ENCODE assay signal across 18 cellular contexts in genomic region chr18:24033644-24034412, GRCh38. TPM values are rescaled to one million over a fixed set of nuclear protein-coding genes. Genes with fewer than 3 reads are reported as not detected.
DNase-seq lines count a peak whose midpoint lies in the region; ATAC-seq and TF ChIP-seq lines count a peak whose summit lies in the region.
"Had no signal": no experiment of that assay in that cellular context is flagged by ENCODE, and none has a peak within 500 bp of the region (broad histone marks: within the 10 kb centered on the region; RNA-seq: fewer than 3 reads in every experiment).

No MANE protein-coding gene starts in this region.

- H3K9me3 ChIP-seq in BE2C, result no peaks in the 10 kb centered on the region
- H3K9me3 ChIP-seq: esophagus muscularis mucosa, ovary had no signal

- no peak overlapping the region for H3K4me3 ChIP-seq in BE2C (ENCODE audit: low read depth, low read length)
- H3K4me3 ChIP-seq: dorsolateral prefrontal cortex, esophagus muscularis mucosa, ovary had no signal

- peaks cover 5% of the 10 kb centered on the region for H3K36me3 Mint-ChIP-seq in activated CD4-positive, alpha-beta memory T cell treated with anti-CD3 and anti-CD28 coated beads for 36 hours
- H3K36me3 Mint-ChIP-seq in activated CD4-positive, alpha-beta memory T cell treated with anti-CD3 and anti-CD28 coated beads, Interleukin-2, amount 10 ng/mL, durations not matched to agents 7 days and 5 days (ENCODE audit: low read depth), result peaks cover 48% of the 10 kb centered on the region
- H3K36me3 Mint-ChIP-seq in Calu3 (ENCODE audit: insufficient read depth, unreplicated experiment), result no peaks in the 10 kb centered on the region
- peaks cover 21% of the 10 kb centered on the region for H3K36me3 Mint-ChIP-seq in activated T-helper 17 cell treated with anti-CD3 and anti-CD28 coated beads, Interleukin-2, amount 50 U/mL, for 72 hours (ENCODE audit: low read depth)
- H3K36me3 Mint-ChIP-seq in naive B cell, result peaks cover 12 to 16% of the 10 kb centered on the region in 2 donors

- CTCF ChIA-PET in activated CD4-positive, alpha-beta memory T cell treated with anti-CD3 and anti-CD28 coated beads for 36 hours (lab: Charles Lee), result interaction anchor here (0.9 kb wide), 1 partner anchor 9 kb away, joined by 3 read pairs; no protein-coding TSS in a partner anchor
- CTCF ChIA-PET in activated CD4-positive, alpha-beta memory T cell treated with anti-CD3 and anti-CD28 coated beads, Interleukin-2, amount 10 ng/mL, durations not matched to agents 7 days and 5 days (lab: Charles Lee), result no interaction called here
- CTCF ChIA-PET in Calu3 (lab: Charles Lee), result no interaction called here

- BruUV-seq in Calu3 (replicated peaks; lab: Mats Ljungman, UMichigan), result no TSS peak

- no peak overlapping the region for H3K4me3 Mint-ChIP-seq in activated CD4-positive, alpha-beta memory T cell treated with anti-CD3 and anti-CD28 coated beads for 36 hours
- no peak overlapping the region for H3K4me3 Mint-ChIP-seq in activated CD4-positive, alpha-beta memory T cell treated with anti-CD3 and anti-CD28 coated beads, Interleukin-2, amount 10 ng/mL, durations not matched to agents 7 days and 5 days
- H3K4me3 Mint-ChIP-seq in Calu3 (ENCODE audit: low read depth, unreplicated experiment) (no peak overlapping the region), naive B cell (no peak overlapping the region)
- peak overlapping the region; percentile 75 for H3K4me3 Mint-ChIP-seq in activated T-helper 17 cell treated with anti-CD3 and anti-CD28 coated beads, Interleukin-2, amount 50 U/mL, for 72 hours

- ATAC-seq in activated T-helper 17 cell treated with anti-CD3 and anti-CD28 coated beads, Interleukin-2, amount 50 U/mL, for 72 hours (replicated peaks), result peak; percentile 92
- ATAC-seq in naive B cell (ENCODE audit: low read depth in 2 of 2), result no peak
- ATAC-seq: left ventricle myocardium superior had no signal

- H3K9me3 Mint-ChIP-seq in activated CD4-positive, alpha-beta memory T cell treated with anti-CD3 and anti-CD28 coated beads for 36 hours, result no peaks in the 10 kb centered on the region
- H3K9me3 Mint-ChIP-seq in activated CD4-positive, alpha-beta memory T cell treated with anti-CD3 and anti-CD28 coated beads, Interleukin-2, amount 10 ng/mL, durations not matched to agents 7 days and 5 days, result no peaks in the 10 kb centered on the region
- H3K9me3 Mint-ChIP-seq in Calu3 (ENCODE audit: low read depth, unreplicated experiment) (no peaks in the 10 kb centered on the region), naive B cell (no peaks in the 10 kb centered on the region)
- peaks cover 3% of the 10 kb centered on the region for H3K9me3 Mint-ChIP-seq in activated T-helper 17 cell treated with anti-CD3 and anti-CD28 coated beads, Interleukin-2, amount 50 U/mL, for 72 hours

- no peak for DNase-seq in activated CD4-positive, alpha-beta memory T cell treated with anti-CD3 and anti-CD28 coated beads for 36 hours
- no peak for DNase-seq in activated CD4-positive, alpha-beta memory T cell treated with anti-CD3 and anti-CD28 coated beads, Interleukin-2, amount 10 ng/mL, durations not matched to agents 7 days and 5 days
- DNase-seq in Calu3, result no peak
- no peak for DNase-seq in naive B cell
- no peak for DNase-seq in BE2C
- DNase-seq in hypothalamus (lab: John Stamatoyannopoulos, UW), result no peak
- no peak for DNase-seq in RKO (ENCODE audit: low spot score)
- DNase-seq: dorsolateral prefrontal cortex; H7; left ventricle myocardium superior; NCI-H1930; NCI-H510A; ovary; SIG-M5; stimulated activated CD4-positive, alpha-beta T cell treated with anti-CD3 and anti-CD28 coated beads, Interleukin-1b, Interleukin-23, amount 100 ng/mL, for 48 hours; T-helper 9 cell had no signal

- H3K27me3 ChIP-seq in BE2C, result no peaks in the 10 kb centered on the region
- H3K27me3 ChIP-seq: dorsolateral prefrontal cortex, esophagus muscularis mucosa, ovary had no signal

- intact Hi-C loops in activated CD4-positive, alpha-beta memory T cell treated with anti-CD3 and anti-CD28 coated beads for 36 hours (cut with micrococcal nuclease), result loop anchor here (2.0 kb wide), 1 partner anchor 15 kb away; no protein-coding TSS in a partner anchor
- intact Hi-C loops in Calu3 (cut with micrococcal nuclease; ENCODE audit: unreplicated experiment), result no loop called here

- no peaks in the 10 kb centered on the region for H3K27me3 Mint-ChIP-seq in activated CD4-positive, alpha-beta memory T cell treated with anti-CD3 and anti-CD28 coated beads for 36 hours
- no peaks in the 10 kb centered on the region for H3K27me3 Mint-ChIP-seq in activated CD4-positive, alpha-beta memory T cell treated with anti-CD3 and anti-CD28 coated beads, Interleukin-2, amount 10 ng/mL, durations not matched to agents 7 days and 5 days
- H3K27me3 Mint-ChIP-seq in Calu3 (ENCODE audit: unreplicated experiment) (no peaks in the 10 kb centered on the region), naive B cell (no peaks in the 10 kb centered on the region)
- H3K27me3 Mint-ChIP-seq in activated T-helper 17 cell treated with anti-CD3 and anti-CD28 coated beads, Interleukin-2, amount 50 U/mL, for 72 hours, result no peaks in the 10 kb centered on the region

- POLR2A ChIA-PET in activated CD4-positive, alpha-beta memory T cell treated with anti-CD3 and anti-CD28 coated beads for 36 hours (lab: Charles Lee), result interaction anchor here (1.4 to 1.6 kb wide), 2 partner anchors 20 to 67 kb away, joined by 3 read pairs; no protein-coding TSS in a partner anchor
- POLR2A ChIA-PET in activated CD4-positive, alpha-beta memory T cell treated with anti-CD3 and anti-CD28 coated beads, Interleukin-2, amount 10 ng/mL, durations not matched to agents 7 days and 5 days (lab: Charles Lee), result interaction anchor here (1.2 kb wide), 1 partner anchor 21 kb away, joined by 3 read pairs; no protein-coding TSS in a partner anchor

- H3K4me1 ChIP-seq in BE2C, result no peaks in the 10 kb centered on the region
- H3K4me1 ChIP-seq: esophagus muscularis mucosa had no signal

- H3K36me3 ChIP-seq in BE2C, result no peaks in the 10 kb centered on the region
- H3K36me3 ChIP-seq: esophagus muscularis mucosa, ovary had no signal

- H3K27ac Mint-ChIP-seq in activated CD4-positive, alpha-beta memory T cell treated with anti-CD3 and anti-CD28 coated beads for 36 hours, result peak overlapping the region; percentile 53
- no peak overlapping the region for H3K27ac Mint-ChIP-seq in activated CD4-positive, alpha-beta memory T cell treated with anti-CD3 and anti-CD28 coated beads, Interleukin-2, amount 10 ng/mL, durations not matched to agents 7 days and 5 days
- H3K27ac Mint-ChIP-seq in Calu3 (ENCODE audit: unreplicated experiment) (peak overlapping the region; percentile 0), naive B cell (peak overlapping the region in 4 of 6 donors; percentile 12 to 45 (median 14))
- H3K27ac Mint-ChIP-seq in activated T-helper 17 cell treated with anti-CD3 and anti-CD28 coated beads, Interleukin-2, amount 50 U/mL, for 72 hours, result peak overlapping the region; percentile 71

- H3K4me1 Mint-ChIP-seq in activated CD4-positive, alpha-beta memory T cell treated with anti-CD3 and anti-CD28 coated beads for 36 hours (ENCODE audit: low read depth), result peaks cover 85% of the 10 kb centered on the region
- H3K4me1 Mint-ChIP-seq in activated CD4-positive, alpha-beta memory T cell treated with anti-CD3 and anti-CD28 coated beads, Interleukin-2, amount 10 ng/mL, durations not matched to agents 7 days and 5 days, result peaks cover 52% of the 10 kb centered on the region
- H3K4me1 Mint-ChIP-seq in Calu3 (ENCODE audit: low read depth, unreplicated experiment), result peaks cover 14% of the 10 kb centered on the region
- peaks cover 63% of the 10 kb centered on the region for H3K4me1 Mint-ChIP-seq in activated T-helper 17 cell treated with anti-CD3 and anti-CD28 coated beads, Interleukin-2, amount 50 U/mL, for 72 hours
- H3K4me1 Mint-ChIP-seq in naive B cell, result peaks cover 48 to 58% (median 56%) of the 10 kb centered on the region in 3 donors

- TF ChIP-seq CTCF in Calu3 (IDR thresholded peaks at IDR 0.05; ENCODE audit: unreplicated experiment), result no peak
- no peak for TF ChIP-seq CTCF in BE2C (IDR thresholded peaks at IDR 0.05; ENCODE audit: low read depth, low read length)

RNA-seq across cellular contexts. Expression of gene TTC39C, which starts 19.3 kb away (rescaled TPM):
- total RNA-seq in activated CD4-positive, alpha-beta memory T cell treated with anti-CD3 and anti-CD28 coated beads for 36 hours, result 10 to 100 TPM; 48.9 to 49.0 TPM
- total RNA-seq in activated CD4-positive, alpha-beta memory T cell treated with anti-CD3 and anti-CD28 coated beads, Interleukin-2, amount 10 ng/mL, durations not matched to agents 7 days and 5 days, result 10 to 100 TPM; 94.0 to 94.4 TPM
- total RNA-seq in Calu3 (2022), result 21.7 and 26.8 TPM in 2 replicates
- 10 to 100 TPM; 59.6 to 76.7 TPM for total RNA-seq in activated T-helper 17 cell treated with anti-CD3 and anti-CD28 coated beads, Interleukin-2, amount 50 U/mL, for 72 hours
- 10 to 100 TPM; 20.4 to 34.5 (median 24.3) TPM for polyA plus RNA-seq in naive B cell (ENCODE audit: low read depth in 6 of 6)
- polyA plus RNA-seq in BE2C (2012; ENCODE audit: insufficient read depth, insufficient read length, low read depth), result 5.4 TPM
